1 cellular context compared by ENCODE assay signal in genomic region chr14:65975865-65976264, GRCh38.
A peak's percentile ranks its signal among the peaks of the same experiment; 100 is the strongest.
TF ChIP-seq lines count a peak whose summit lies in the region.

No MANE protein-coding gene starts in this region.

TF ChIP-seq in HEK293, 187 proteins besides CTCF, POLR2A, EP300 and RAD21 (continued from another document):
- TF ChIP-seq ELK4 (IDR thresholded peaks at IDR 0.05; ENCODE audit: borderline replicate concordance, low read depth, low read length) (no peak), ZNF341 (tag by site-specific recombination; IDR thresholded peaks at IDR 0.05; ENCODE audit: low read depth) (no peak), ZNF184 (tag by site-specific recombination; IDR thresholded peaks at IDR 0.05) (no peak), SP3 (tag by site-specific recombination; IDR thresholded peaks at IDR 0.05) (no peak), ZNF169 (tag by site-specific recombination; IDR thresholded peaks at IDR 0.05) (no peak), ZNF433 (tag by site-specific recombination; IDR thresholded peaks at IDR 0.05; ENCODE audit: low read depth) (no peak), REST (tag by site-specific recombination; IDR thresholded peaks at IDR 0.05) (no peak), ZNF473 (tag by site-specific recombination; IDR thresholded peaks at IDR 0.05) (no peak), ZSCAN16 (tag by site-specific recombination; IDR thresholded peaks at IDR 0.05) (no peak), ZFP69B (tag by site-specific recombination; IDR thresholded peaks at IDR 0.05) (no peak), AEBP2 (tag by site-specific recombination; IDR thresholded peaks at IDR 0.05; ENCODE audit: borderline replicate concordance) (no peak), ZNF221 (tag by site-specific recombination; IDR thresholded peaks at IDR 0.05; ENCODE audit: borderline replicate concordance) (no peak), ZFHX2 (tag by site-specific recombination; conservative IDR thresholded peaks at IDR 0.05) (peak; percentile 62), ZNF677 (tag by site-specific recombination; IDR thresholded peaks at IDR 0.05) (no peak), ZNF140 (tag by site-specific recombination; IDR thresholded peaks at IDR 0.05) (no peak), ZNF404 (tag by site-specific recombination; IDR thresholded peaks at IDR 0.05) (no peak), ZNF449 (tag by site-specific recombination; IDR thresholded peaks at IDR 0.05) (no peak), ZBTB48 (tag by site-specific recombination; IDR thresholded peaks at IDR 0.05) (no peak), ZNF785 (tag by site-specific recombination; IDR thresholded peaks at IDR 0.05) (no peak), SETDB1 (IDR thresholded peaks at IDR 0.05; ENCODE audit: insufficient read length, low read length) (no peak), GLIS1 (tag by site-specific recombination; IDR thresholded peaks at IDR 0.05) (peak; percentile 40; the same call in 1 of the 2 replicates), EGR2 (tag by site-specific recombination; IDR thresholded peaks at IDR 0.05; ENCODE audit: low read depth) (peak; percentile 71), ZNF280C (tag by site-specific recombination; IDR thresholded peaks at IDR 0.05) (no peak), ZNF366 (tag by site-specific recombination; conservative IDR thresholded peaks at IDR 0.05) (peak; percentile 41; the same call in 1 of the 2 replicates), YY1 (tag by site-specific recombination; IDR thresholded peaks at IDR 0.05) (no peak), ZNF398 (tag by site-specific recombination; IDR thresholded peaks at IDR 0.05) (peak; percentile 82), ZNF501 (tag by site-specific recombination; IDR thresholded peaks at IDR 0.05) (no peak), ZNF792 (tag by site-specific recombination; IDR thresholded peaks at IDR 0.05) (no peak), FEZF1 (tag by site-specific recombination; IDR thresholded peaks at IDR 0.05) (no peak)
- TF ChIP-seq, protein P1, sequence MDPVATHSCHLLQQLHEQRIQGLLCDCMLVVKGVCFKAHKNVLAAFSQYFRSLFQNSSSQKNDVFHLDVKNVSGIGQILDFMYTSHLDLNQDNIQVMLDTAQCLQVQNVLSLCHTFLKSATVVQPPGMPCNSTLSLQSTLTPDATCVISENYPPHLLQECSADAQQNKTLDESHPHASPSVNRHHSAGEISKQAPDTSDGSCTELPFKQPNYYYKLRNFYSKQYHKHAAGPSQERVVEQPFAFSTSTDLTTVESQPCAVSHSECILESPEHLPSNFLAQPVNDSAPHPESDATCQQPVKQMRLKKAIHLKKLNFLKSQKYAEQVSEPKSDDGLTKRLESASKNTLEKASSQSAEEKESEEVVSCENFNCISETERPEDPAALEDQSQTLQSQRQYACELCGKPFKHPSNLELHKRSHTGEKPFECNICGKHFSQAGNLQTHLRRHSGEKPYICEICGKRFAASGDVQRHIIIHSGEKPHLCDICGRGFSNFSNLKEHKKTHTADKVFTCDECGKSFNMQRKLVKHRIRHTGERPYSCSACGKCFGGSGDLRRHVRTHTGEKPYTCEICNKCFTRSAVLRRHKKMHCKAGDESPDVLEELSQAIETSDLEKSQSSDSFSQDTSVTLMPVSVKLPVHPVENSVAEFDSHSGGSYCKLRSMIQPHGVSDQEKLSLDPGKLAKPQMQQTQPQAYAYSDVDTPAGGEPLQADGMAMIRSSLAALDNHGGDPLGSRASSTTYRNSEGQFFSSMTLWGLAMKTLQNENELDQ (tag by site-specific recombination; IDR thresholded peaks at IDR 0.05; ENCODE audit: low read depth), result no peak
- TF ChIP-seq, protein P2, sequence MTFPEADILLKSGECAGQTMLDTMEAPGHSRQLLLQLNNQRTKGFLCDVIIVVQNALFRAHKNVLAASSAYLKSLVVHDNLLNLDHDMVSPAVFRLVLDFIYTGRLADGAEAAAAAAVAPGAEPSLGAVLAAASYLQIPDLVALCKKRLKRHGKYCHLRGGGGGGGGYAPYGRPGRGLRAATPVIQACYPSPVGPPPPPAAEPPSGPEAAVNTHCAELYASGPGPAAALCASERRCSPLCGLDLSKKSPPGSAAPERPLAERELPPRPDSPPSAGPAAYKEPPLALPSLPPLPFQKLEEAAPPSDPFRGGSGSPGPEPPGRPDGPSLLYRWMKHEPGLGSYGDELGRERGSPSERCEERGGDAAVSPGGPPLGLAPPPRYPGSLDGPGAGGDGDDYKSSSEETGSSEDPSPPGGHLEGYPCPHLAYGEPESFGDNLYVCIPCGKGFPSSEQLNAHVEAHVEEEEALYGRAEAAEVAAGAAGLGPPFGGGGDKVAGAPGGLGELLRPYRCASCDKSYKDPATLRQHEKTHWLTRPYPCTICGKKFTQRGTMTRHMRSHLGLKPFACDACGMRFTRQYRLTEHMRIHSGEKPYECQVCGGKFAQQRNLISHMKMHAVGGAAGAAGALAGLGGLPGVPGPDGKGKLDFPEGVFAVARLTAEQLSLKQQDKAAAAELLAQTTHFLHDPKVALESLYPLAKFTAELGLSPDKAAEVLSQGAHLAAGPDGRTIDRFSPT (tag by site-specific recombination; IDR thresholded peaks at IDR 0.05), result no peak
- TF ChIP-seq, protein P3, sequence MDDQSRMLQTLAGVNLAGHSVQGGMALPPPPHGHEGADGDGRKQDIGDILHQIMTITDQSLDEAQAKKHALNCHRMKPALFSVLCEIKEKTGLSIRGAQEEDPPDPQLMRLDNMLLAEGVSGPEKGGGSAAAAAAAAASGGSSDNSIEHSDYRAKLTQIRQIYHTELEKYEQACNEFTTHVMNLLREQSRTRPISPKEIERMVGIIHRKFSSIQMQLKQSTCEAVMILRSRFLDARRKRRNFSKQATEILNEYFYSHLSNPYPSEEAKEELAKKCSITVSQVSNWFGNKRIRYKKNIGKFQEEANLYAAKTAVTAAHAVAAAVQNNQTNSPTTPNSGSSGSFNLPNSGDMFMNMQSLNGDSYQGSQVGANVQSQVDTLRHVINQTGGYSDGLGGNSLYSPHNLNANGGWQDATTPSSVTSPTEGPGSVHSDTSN (CRISPR knock-in tag; IDR thresholded peaks at IDR 0.05), result no peak
- TF ChIP-seq, protein P4, sequence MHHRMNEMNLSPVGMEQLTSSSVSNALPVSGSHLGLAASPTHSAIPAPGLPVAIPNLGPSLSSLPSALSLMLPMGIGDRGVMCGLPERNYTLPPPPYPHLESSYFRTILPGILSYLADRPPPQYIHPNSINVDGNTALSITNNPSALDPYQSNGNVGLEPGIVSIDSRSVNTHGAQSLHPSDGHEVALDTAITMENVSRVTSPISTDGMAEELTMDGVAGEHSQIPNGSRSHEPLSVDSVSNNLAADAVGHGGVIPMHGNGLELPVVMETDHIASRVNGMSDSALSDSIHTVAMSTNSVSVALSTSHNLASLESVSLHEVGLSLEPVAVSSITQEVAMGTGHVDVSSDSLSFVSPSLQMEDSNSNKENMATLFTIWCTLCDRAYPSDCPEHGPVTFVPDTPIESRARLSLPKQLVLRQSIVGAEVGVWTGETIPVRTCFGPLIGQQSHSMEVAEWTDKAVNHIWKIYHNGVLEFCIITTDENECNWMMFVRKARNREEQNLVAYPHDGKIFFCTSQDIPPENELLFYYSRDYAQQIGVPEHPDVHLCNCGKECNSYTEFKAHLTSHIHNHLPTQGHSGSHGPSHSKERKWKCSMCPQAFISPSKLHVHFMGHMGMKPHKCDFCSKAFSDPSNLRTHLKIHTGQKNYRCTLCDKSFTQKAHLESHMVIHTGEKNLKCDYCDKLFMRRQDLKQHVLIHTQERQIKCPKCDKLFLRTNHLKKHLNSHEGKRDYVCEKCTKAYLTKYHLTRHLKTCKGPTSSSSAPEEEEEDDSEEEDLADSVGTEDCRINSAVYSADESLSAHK (tag by site-specific recombination; IDR thresholded peaks at IDR 0.05), result no peak
- TF ChIP-seq, protein P5, sequence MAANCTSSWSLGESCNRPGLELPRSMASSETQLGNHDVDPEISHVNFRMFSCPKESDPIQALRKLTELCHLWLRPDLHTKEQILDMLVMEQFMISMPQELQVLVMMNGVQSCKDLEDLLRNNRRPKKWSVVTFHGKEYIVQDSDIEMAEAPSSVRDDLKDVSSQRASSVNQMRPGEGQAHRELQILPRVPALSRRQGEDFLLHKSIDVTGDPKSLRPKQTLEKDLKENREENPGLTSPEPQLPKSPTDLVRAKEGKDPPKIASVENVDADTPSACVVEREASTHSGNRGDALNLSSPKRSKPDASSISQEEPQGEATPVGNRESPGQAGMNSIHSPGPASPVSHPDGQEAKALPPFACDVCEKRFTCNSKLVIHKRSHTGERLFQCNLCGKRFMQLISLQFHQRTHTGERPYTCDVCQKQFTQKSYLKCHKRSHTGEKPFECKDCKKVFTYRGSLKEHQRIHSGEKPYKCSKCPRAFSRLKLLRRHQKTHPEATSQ (tag by site-specific recombination; IDR thresholded peaks at IDR 0.05), result no peak
